9 cellular contexts compared by ENCODE assay signal in the genomic region with DNA sequence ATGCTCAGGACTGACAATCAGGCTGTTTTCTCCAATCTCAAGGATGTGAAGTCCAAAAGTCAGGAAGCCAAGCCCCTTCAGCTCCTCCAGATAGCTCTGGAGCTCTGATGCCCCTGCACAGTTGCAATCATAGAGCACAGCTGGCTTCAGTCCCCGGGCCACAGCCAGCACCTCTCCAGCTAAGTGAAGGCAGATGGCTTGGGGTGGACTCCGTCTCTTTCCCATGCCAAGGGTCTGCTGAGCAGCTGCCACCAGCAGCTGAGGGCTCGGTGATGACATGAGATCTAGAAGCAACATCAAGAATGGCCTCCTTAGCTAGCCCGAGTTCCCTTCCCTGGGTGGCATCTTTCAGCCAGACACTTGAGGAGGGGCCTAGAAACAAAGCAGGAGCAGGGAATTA. TPM values are rescaled to one million over a fixed set of nuclear protein-coding genes. Genes with fewer than 3 reads are reported as not detected.
DNase-seq lines count a peak whose midpoint lies in the region; ATAC-seq and TF ChIP-seq lines count a peak whose summit lies in the region.
"Had no signal": no experiment of that assay in that cellular context is flagged by ENCODE, and none has a peak within 500 bp of the region (broad histone marks: within the 10 kb centered on the region; RNA-seq: fewer than 3 reads in every experiment).

No MANE protein-coding gene starts in this region.

- no peak for ATAC-seq in activated naive CD4-positive, alpha-beta T cell treated with anti-CD3 and anti-CD28 coated beads, Interleukin-2, amount 50 U/mL, for 72 hours
- ATAC-seq in T-helper 17 cell (no peak), HG02840 (IDR thresholded peaks at IDR 0.05; ENCODE audit: low FRiP score, unreplicated experiment) (no peak), HG02970 (IDR thresholded peaks at IDR 0.05; ENCODE audit: low FRiP score, unreplicated experiment) (no peak), HG02870 (IDR thresholded peaks at IDR 0.05; ENCODE audit: unreplicated experiment) (no peak)
- ATAC-seq in stimulated activated naive B cell treated with anti-CD40 and anti-IgM and Interleukin-4, amounts not matched to agents 10 μg/mL and 1 μg/mL and 100 μg/mL, for 72 hours (replicated peaks), result no peak

- peak overlapping the region; percentile 92 for H3K4me3 Mint-ChIP-seq in activated naive CD4-positive, alpha-beta T cell treated with anti-CD3 and anti-CD28 coated beads for 36 hours
- H3K4me3 Mint-ChIP-seq in T-helper 17 cell (peak overlapping the region; percentile 22), glutamatergic neuron (ENCODE audit: unreplicated experiment) (peak overlapping the region; percentile 96)
- H3K4me3 Mint-ChIP-seq in stimulated activated naive B cell treated with anti-CD40 and anti-IgM and Interleukin-4, amounts not matched to agents 10 μg/mL and 1 μg/mL and 100 μg/mL, for 72 hours, result peak overlapping the region; percentile 88 to 97

- TF ChIP-seq CTCF in glutamatergic neuron (IDR thresholded peaks at IDR 0.05; ENCODE audit: partially characterized antibody, unreplicated experiment), result no peak

- CTCF ChIA-PET in activated naive CD4-positive, alpha-beta T cell treated with anti-CD3 and anti-CD28 coated beads for 36 hours (lab: Charles Lee), result interaction anchor here (2.0 to 2.2 kb wide), 2 partner anchors 10 to 40 kb away, joined by 7 to 9 read pairs; no protein-coding TSS in a partner anchor

- H3K4me1 Mint-ChIP-seq in activated naive CD4-positive, alpha-beta T cell treated with anti-CD3 and anti-CD28 coated beads for 36 hours (ENCODE audit: low read depth), result peaks cover 42% of the 10 kb centered on the region
- H3K4me1 Mint-ChIP-seq in T-helper 17 cell (peaks cover 35% of the 10 kb centered on the region), glutamatergic neuron (ENCODE audit: low read depth, unreplicated experiment) (peaks cover 11% of the 10 kb centered on the region)
- peaks cover 28 to 45% of the 10 kb centered on the region in 2 donors for H3K4me1 Mint-ChIP-seq in stimulated activated naive B cell treated with anti-CD40 and anti-IgM and Interleukin-4, amounts not matched to agents 10 μg/mL and 1 μg/mL and 100 μg/mL, for 72 hours

- H3K36me3 Mint-ChIP-seq in activated naive CD4-positive, alpha-beta T cell treated with anti-CD3 and anti-CD28 coated beads for 36 hours (ENCODE audit: low read depth), result peaks cover 30% of the 10 kb centered on the region
- peaks cover 17 to 38% of the 10 kb centered on the region in 2 donors for H3K36me3 Mint-ChIP-seq in activated naive CD4-positive, alpha-beta T cell treated with anti-CD3 and anti-CD28 coated beads, Interleukin-2, amount 50 U/mL, for 72 hours
- H3K36me3 Mint-ChIP-seq in T-helper 17 cell (ENCODE audit: low read depth), result peaks cover 5% of the 10 kb centered on the region
- H3K36me3 Mint-ChIP-seq in glutamatergic neuron (ENCODE audit: unreplicated experiment), result no peaks in the 10 kb centered on the region
- H3K36me3 Mint-ChIP-seq in stimulated activated naive B cell treated with anti-CD40 and anti-IgM and Interleukin-4, amounts not matched to agents 10 μg/mL and 1 μg/mL and 100 μg/mL, for 72 hours, result peaks cover 19 to 48% of the 10 kb centered on the region in 2 donors

- no peaks in the 10 kb centered on the region for H3K9me3 ChIP-seq in T-helper 17 cell (ENCODE audit: control insufficient read depth, low read length, poor library complexity, severe bottlenecking)

- no peaks in the 10 kb centered on the region for H3K27me3 Mint-ChIP-seq in activated naive CD4-positive, alpha-beta T cell treated with anti-CD3 and anti-CD28 coated beads for 36 hours (ENCODE audit: low read depth)
- peaks cover 10% of the 10 kb centered on the region for H3K27me3 Mint-ChIP-seq in T-helper 17 cell
- H3K27me3 Mint-ChIP-seq in glutamatergic neuron (ENCODE audit: unreplicated experiment), result peaks cover 11% of the 10 kb centered on the region
- H3K27me3 Mint-ChIP-seq in stimulated activated naive B cell treated with anti-CD40 and anti-IgM and Interleukin-4, amounts not matched to agents 10 μg/mL and 1 μg/mL and 100 μg/mL, for 72 hours, result peaks cover 4 to 5% of the 10 kb centered on the region in 2 donors

- DNase-seq in activated naive CD4-positive, alpha-beta T cell treated with anti-CD3 and anti-CD28 coated beads for 36 hours, result no peak
- no peak for DNase-seq in activated naive CD4-positive, alpha-beta T cell treated with anti-CD3 and anti-CD28 coated beads, Interleukin-2, amount 50 U/mL, for 72 hours (ENCODE audit: low spot score in 2 of 2)
- DNase-seq in T-helper 17 cell (no peak), glutamatergic neuron (no peak)
- no peak for DNase-seq in stimulated activated naive B cell treated with anti-CD40 and anti-IgM and Interleukin-4, amounts not matched to agents 10 μg/mL and 1 μg/mL and 100 μg/mL, for 72 hours
- DNase-seq: amygdala had no signal

- peak overlapping the region; percentile 97 for H3K27ac Mint-ChIP-seq in activated naive CD4-positive, alpha-beta T cell treated with anti-CD3 and anti-CD28 coated beads for 36 hours
- peak overlapping the region in 1 of 2 donors; percentile 93 for H3K27ac Mint-ChIP-seq in activated naive CD4-positive, alpha-beta T cell treated with anti-CD3 and anti-CD28 coated beads, Interleukin-2, amount 50 U/mL, for 72 hours
- peak overlapping the region; percentile 95 for H3K27ac Mint-ChIP-seq in T-helper 17 cell
- peak overlapping the region; percentile 86 for H3K27ac Mint-ChIP-seq in glutamatergic neuron (ENCODE audit: unreplicated experiment)
- H3K27ac Mint-ChIP-seq in stimulated activated naive B cell treated with anti-CD40 and anti-IgM and Interleukin-4, amounts not matched to agents 10 μg/mL and 1 μg/mL and 100 μg/mL, for 72 hours, result no peak overlapping the region

- no peaks in the 10 kb centered on the region for H3K9me3 Mint-ChIP-seq in activated naive CD4-positive, alpha-beta T cell treated with anti-CD3 and anti-CD28 coated beads for 36 hours
- peaks cover 6 to 7% of the 10 kb centered on the region in 2 donors for H3K9me3 Mint-ChIP-seq in activated naive CD4-positive, alpha-beta T cell treated with anti-CD3 and anti-CD28 coated beads, Interleukin-2, amount 50 U/mL, for 72 hours
- H3K9me3 Mint-ChIP-seq in glutamatergic neuron (ENCODE audit: unreplicated experiment), result peaks cover 8% of the 10 kb centered on the region
- no peaks in the 10 kb centered on the region for H3K9me3 Mint-ChIP-seq in stimulated activated naive B cell treated with anti-CD40 and anti-IgM and Interleukin-4, amounts not matched to agents 10 μg/mL and 1 μg/mL and 100 μg/mL, for 72 hours

- intact Hi-C loops in activated naive CD4-positive, alpha-beta T cell treated with anti-CD3 and anti-CD28 coated beads for 36 hours (cut with micrococcal nuclease), result no loop called here

RNA-seq across cellular contexts. Expression of a gene that starts 1.0 kb away (rescaled TPM):
- total RNA-seq in activated naive CD4-positive, alpha-beta T cell treated with anti-CD3 and anti-CD28 coated beads for 36 hours, result 1 to 10 TPM; 3.5 to 4.6 TPM
- total RNA-seq in activated naive CD4-positive, alpha-beta T cell treated with anti-CD3 and anti-CD28 coated beads, Interleukin-2, amount 50 U/mL, for 72 hours, result 1 to 10 TPM; 3.5 to 4.9 TPM
- total RNA-seq in T-helper 17 cell (under 1 TPM; 0.42 to 0.50 TPM), glutamatergic neuron (ENCODE audit: unreplicated experiment) (2.3 TPM)

RNA-seq across cellular contexts. Expression of a gene that starts 22.6 kb away (rescaled TPM):
- under 1 TPM; 0.48 to 0.64 TPM for total RNA-seq in activated naive CD4-positive, alpha-beta T cell treated with anti-CD3 and anti-CD28 coated beads for 36 hours
- 1 to 10 TPM; 1.0 to 1.8 TPM for total RNA-seq in activated naive CD4-positive, alpha-beta T cell treated with anti-CD3 and anti-CD28 coated beads, Interleukin-2, amount 50 U/mL, for 72 hours
- total RNA-seq in T-helper 17 cell (1 to 10 TPM in 1 of 2 donors, under 1 TPM in 1; 0.20 to 1.1 TPM), glutamatergic neuron (ENCODE audit: unreplicated experiment) (0.47 TPM)

RNA-seq across cellular contexts. Expression of a gene that starts 27.5 kb away (rescaled TPM):
- 100 to 1,000 TPM; 107 to 113 TPM for total RNA-seq in activated naive CD4-positive, alpha-beta T cell treated with anti-CD3 and anti-CD28 coated beads for 36 hours
- total RNA-seq in activated naive CD4-positive, alpha-beta T cell treated with anti-CD3 and anti-CD28 coated beads, Interleukin-2, amount 50 U/mL, for 72 hours, result 100 to 1,000 TPM; 108 to 158 TPM
- total RNA-seq in T-helper 17 cell (100 to 1,000 TPM; 286 to 288 TPM), glutamatergic neuron (ENCODE audit: unreplicated experiment) (not detected)

RNA-seq across cellular contexts. Expression of a gene that starts 44.4 kb away (rescaled TPM):
- 1 to 10 TPM; 4.1 to 4.6 TPM for total RNA-seq in activated naive CD4-positive, alpha-beta T cell treated with anti-CD3 and anti-CD28 coated beads for 36 hours
- 10 to 100 TPM; 11.3 to 11.4 TPM for total RNA-seq in activated naive CD4-positive, alpha-beta T cell treated with anti-CD3 and anti-CD28 coated beads, Interleukin-2, amount 50 U/mL, for 72 hours
- total RNA-seq in T-helper 17 cell (1 to 10 TPM; 5.9 to 6.3 TPM), glutamatergic neuron (ENCODE audit: unreplicated experiment) (4.6 TPM)

Comparison
In these comparisons a context has a peak if more than half of its experiments do, and no peak if none do; other contexts are left out.
1. H3K4me3 Mint-ChIP-seq: peak in every context shown above with its lines; median percentile 96 in glutamatergic neuron; 92 in stimulated activated naive B cell treated with anti-CD40 and anti-IgM and Interleukin-4, amounts not matched to agents 10 μg/mL and 1 μg/mL and 100 μg/mL, for 72 hours; 92 in activated naive CD4-positive, alpha-beta T cell treated with anti-CD3 and anti-CD28 coated beads for 36 hours; 22 in T-helper 17 cell.
2. RNA of a gene that starts 27.5 kb away (total RNA-seq): 286 to 288 TPM in T-helper 17 cell, 108 to 158 TPM in activated naive CD4-positive, alpha-beta T cell treated with anti-CD3 and anti-CD28 coated beads, Interleukin-2, amount 50 U/mL, for 72 hours and 107 to 113 TPM in activated naive CD4-positive, alpha-beta T cell treated with anti-CD3 and anti-CD28 coated beads for 36 hours; not detected in glutamatergic neuron (single experiment); every median in the first group is over 100 times any median in the second.